In genomic region chr17:2631211-2631610, GRCh38 we compare ENCODE assay signal across 17 cellular contexts. TPM values are rescaled to one million over a fixed set of nuclear protein-coding genes. Genes with fewer than 3 reads are reported as not detected.
DNase-seq lines count a peak whose midpoint lies in the region; ATAC-seq, FAIRE-seq and TF ChIP-seq lines count a peak whose summit lies in the region.
"Had no signal": no experiment of that assay in that cellular context is flagged by ENCODE, and none has a peak within 500 bp of the region (broad histone marks: within the 10 kb centered on the region; RNA-seq: fewer than 3 reads in every experiment).

No MANE protein-coding gene starts in this region.

- peaks cover 80% of the 10 kb centered on the region for H3K4me1 Mint-ChIP-seq in activated naive CD8-positive, alpha-beta T cell treated with anti-CD3 and anti-CD28 coated beads, Interleukin-2, amount 50 U/mL, for 24 hours
- H3K4me1 Mint-ChIP-seq in immature natural killer cell: peaks cover 89 to 97% of the 10 kb centered on the region in 2 donors
- peaks cover 45 to 74% of the 10 kb centered on the region in 2 donors for H3K4me1 Mint-ChIP-seq in stimulated activated naive B cell treated with anti-CD40 and anti-IgM and Interleukin-4, amounts not matched to agents 10 μg/mL and 1 μg/mL and 100 μg/mL, for 72 hours

- no peak for FAIRE-seq in RCC 7860 (lab: Jason Lieb, UNC)

- H3K27ac Mint-ChIP-seq in activated naive CD8-positive, alpha-beta T cell treated with anti-CD3 and anti-CD28 coated beads, Interleukin-2, amount 50 U/mL, for 24 hours: peak overlapping the region; percentile 17
- H3K27ac Mint-ChIP-seq in immature natural killer cell: peak overlapping the region; percentile 23 to 82 (median 42)
- peak overlapping the region; percentile 66 for H3K27ac Mint-ChIP-seq in stimulated activated naive B cell treated with anti-CD40 and anti-IgM and Interleukin-4, amounts not matched to agents 10 μg/mL and 1 μg/mL and 100 μg/mL, for 72 hours

- H3K4me3 ChIP-seq in cardiac muscle cell: no peak overlapping the region
- no peak overlapping the region for H3K4me3 ChIP-seq in heart right ventricle
- no peak overlapping the region for H3K4me3 ChIP-seq in foreskin fibroblast (ENCODE audit: low read depth in 1 of 2, low read length in 2 of 2)
- H3K4me3 ChIP-seq: prostate gland had no signal

- H3K9me3 ChIP-seq in cardiac muscle cell (ENCODE audit: low read depth) (no peaks in the 10 kb centered on the region), heart right ventricle (peaks cover 0 to 24% (median 0%) of the 10 kb centered on the region in 11 donors)
- H3K9me3 ChIP-seq: prostate gland had no signal

- 60 to 66% methylated on average over 9 of the region's 9 CpGs for WGBS in heart right ventricle, 2 donors

- H3K4me3 Mint-ChIP-seq in activated naive CD8-positive, alpha-beta T cell treated with anti-CD3 and anti-CD28 coated beads, Interleukin-2, amount 50 U/mL, for 24 hours: no peak overlapping the region
- peak overlapping the region in 2 of 5 donors; percentile 30 to 41 for H3K4me3 Mint-ChIP-seq in immature natural killer cell
- H3K4me3 Mint-ChIP-seq in stimulated activated naive B cell treated with anti-CD40 and anti-IgM and Interleukin-4, amounts not matched to agents 10 μg/mL and 1 μg/mL and 100 μg/mL, for 72 hours: no peak overlapping the region
- H3K4me3 Mint-ChIP-seq: activated CD8-positive, alpha-beta T cell treated with anti-CD3 and anti-CD28 coated beads for 36 hours had no signal

- H3K9me3 Mint-ChIP-seq in activated naive CD8-positive, alpha-beta T cell treated with anti-CD3 and anti-CD28 coated beads, Interleukin-2, amount 50 U/mL, for 24 hours: peaks cover 17% of the 10 kb centered on the region
- no peaks in the 10 kb centered on the region for H3K9me3 Mint-ChIP-seq in immature natural killer cell
- peaks cover 27 to 28% of the 10 kb centered on the region in 2 donors for H3K9me3 Mint-ChIP-seq in stimulated activated naive B cell treated with anti-CD40 and anti-IgM and Interleukin-4, amounts not matched to agents 10 μg/mL and 1 μg/mL and 100 μg/mL, for 72 hours

- H3K36me3 ChIP-seq in cardiac muscle cell (peaks cover 3% of the 10 kb centered on the region), heart right ventricle (peaks cover 0 to 17% (median 0%) of the 10 kb centered on the region in 9 donors)
- H3K36me3 ChIP-seq: prostate gland had no signal

- intact Hi-C loops in heart right ventricle (cut with DNase I): no loop called here

- TF ChIP-seq CTCF in cardiac muscle cell (IDR thresholded peaks at IDR 0.05; ENCODE audit: low read depth, low read length) (no peak), heart right ventricle (IDR thresholded peaks at IDR 0.05) (no peak), foreskin fibroblast (IDR thresholded peaks at IDR 0.05; ENCODE audit: low read depth, low read length) (no peak)

- H3K4me1 ChIP-seq in cardiac muscle cell (ENCODE audit: low read depth) (no peaks in the 10 kb centered on the region), heart right ventricle (peaks cover 0 to 72% (median 52%) of the 10 kb centered on the region in 9 donors)
- H3K4me1 ChIP-seq: prostate gland had no signal

- peaks cover 42% of the 10 kb centered on the region for H3K36me3 Mint-ChIP-seq in activated naive CD8-positive, alpha-beta T cell treated with anti-CD3 and anti-CD28 coated beads, Interleukin-2, amount 50 U/mL, for 24 hours (ENCODE audit: low read depth)
- H3K36me3 Mint-ChIP-seq in immature natural killer cell: no peaks in the 10 kb centered on the region
- H3K36me3 Mint-ChIP-seq in stimulated activated naive B cell treated with anti-CD40 and anti-IgM and Interleukin-4, amounts not matched to agents 10 μg/mL and 1 μg/mL and 100 μg/mL, for 72 hours: peaks cover 48 to 55% of the 10 kb centered on the region in 2 donors

- DNase-seq in cardiac muscle cell (ENCODE audit: low read depth in 1 of 2, low spot score in 1 of 2): no peak
- DNase-seq in heart right ventricle: no peak
- no peak for DNase-seq in activated naive CD8-positive, alpha-beta T cell treated with anti-CD3 and anti-CD28 coated beads, Interleukin-2, amount 50 U/mL, for 24 hours
- no peak for DNase-seq in immature natural killer cell
- DNase-seq in stimulated activated naive B cell treated with anti-CD40 and anti-IgM and Interleukin-4, amounts not matched to agents 10 μg/mL and 1 μg/mL and 100 μg/mL, for 72 hours: no peak
- no peak for DNase-seq in foreskin fibroblast
- DNase-seq in RCC 7860 (ENCODE audit: low spot score): no peak
- DNase-seq in H4 (ENCODE audit: low spot score): no peak
- DNase-seq: activated CD8-positive, alpha-beta T cell treated with anti-CD3 and anti-CD28 coated beads for 36 hours; anterior cingulate cortex; NCI-H1092; NCI-H2107; NCI-H69; stimulated activated CD4-positive, alpha-beta T cell treated with anti-CD3 and anti-CD28 coated beads, Interleukin-15, amount 100 ng/mL, for 24 hours had no signal

- ATAC-seq in heart right ventricle: no peak
- ATAC-seq in activated naive CD8-positive, alpha-beta T cell treated with anti-CD3 and anti-CD28 coated beads, Interleukin-2, amount 50 U/mL, for 24 hours: no peak
- no peak for ATAC-seq in stimulated activated naive B cell treated with anti-CD40 and anti-IgM and Interleukin-4, amounts not matched to agents 10 μg/mL and 1 μg/mL and 100 μg/mL, for 72 hours (replicated peaks)
- ATAC-seq: activated CD8-positive, alpha-beta T cell treated with anti-CD3 and anti-CD28 coated beads for 36 hours had no signal

- H3K27me3 ChIP-seq in cardiac muscle cell (no peaks in the 10 kb centered on the region), heart right ventricle (no peaks in the 10 kb centered on the region)

- H3K27ac ChIP-seq in cardiac muscle cell: peak overlapping the region; percentile 58
- peak overlapping the region in 1 of 10 donors; percentile 15 for H3K27ac ChIP-seq in heart right ventricle
- H3K27ac ChIP-seq: HL-60, KMS-11, prostate gland had no signal

- H3K27me3 Mint-ChIP-seq in activated naive CD8-positive, alpha-beta T cell treated with anti-CD3 and anti-CD28 coated beads, Interleukin-2, amount 50 U/mL, for 24 hours: no peaks in the 10 kb centered on the region
- peaks cover 0 to 3% (median 0%) of the 10 kb centered on the region in 3 donors for H3K27me3 Mint-ChIP-seq in immature natural killer cell (ENCODE audit: low read depth in 3 of 3)
- no peaks in the 10 kb centered on the region for H3K27me3 Mint-ChIP-seq in stimulated activated naive B cell treated with anti-CD40 and anti-IgM and Interleukin-4, amounts not matched to agents 10 μg/mL and 1 μg/mL and 100 μg/mL, for 72 hours
- H3K27me3 Mint-ChIP-seq: activated CD8-positive, alpha-beta T cell treated with anti-CD3 and anti-CD28 coated beads for 36 hours had no signal

RNA-seq across cellular contexts. Expression of gene PAFAH1B1, which starts 37.8 kb away (rescaled TPM):
- 46.5 and 79.3 TPM in 2 replicates for total RNA-seq in cardiac muscle cell
- 49.3 and 106 TPM in 2 replicates for polyA plus RNA-seq in cardiac muscle cell
- total RNA-seq in heart right ventricle: 100 to 1,000 TPM; 113 to 155 (median 132) TPM
- polyA plus RNA-seq in heart right ventricle: 10 to 100 TPM; 39.3 to 42.4 TPM
- 10 to 100 TPM in 1 of 3 donors, 1 to 10 TPM in 2; 6.5 to 14.0 (median 8.7) TPM for polyA plus RNA-seq in immature natural killer cell
- 49.1 and 57.1 TPM in 2 replicates for total RNA-seq in H4 (2014; rRNA removed; shearing (Covaris generic))
